ENCODE assay signal across 2 cellular contexts in genomic region chr1:178733972-178734371, GRCh38.
TF ChIP-seq lines count a peak whose summit lies in the region.

No MANE protein-coding gene starts in this region.

TF ChIP-seq in IMR-90, 13 proteins besides CTCF, POLR2A, EP300 and RAD21:
- no peak for TF ChIP-seq CEBPB (IDR thresholded peaks at IDR 0.05; ENCODE audit: low read depth, low read length)
- TF ChIP-seq RCOR1 (IDR thresholded peaks at IDR 0.05; ENCODE audit: insufficient replicate concordance, low read length): no peak
- no peak for TF ChIP-seq FOS (IDR thresholded peaks at IDR 0.05; ENCODE audit: low read depth, low read length)
- TF ChIP-seq RFX5 (IDR thresholded peaks at IDR 0.05; ENCODE audit: low read depth, low read length): no peak

TF ChIP-seq in K562, 482 proteins besides CTCF, POLR2A, EP300 and RAD21:
- TF ChIP-seq RBM34 (IDR thresholded peaks at IDR 0.05; ENCODE audit: borderline replicate concordance, insufficient read depth, low read length): no peak
- TF ChIP-seq MTA3 (IDR thresholded peaks at IDR 0.05; ENCODE audit: borderline replicate concordance): no peak
- no peak for TF ChIP-seq MIER1 (IDR thresholded peaks at IDR 0.05; ENCODE audit: low read depth)
- no peak for TF ChIP-seq HDAC3 (IDR thresholded peaks at IDR 0.05; ENCODE audit: borderline replicate concordance, partially characterized antibody)
- no peak for TF ChIP-seq KAT8 (IDR thresholded peaks at IDR 0.05; ENCODE audit: low read depth)
- TF ChIP-seq EGR1 (conservative IDR thresholded peaks at IDR 0.05): no peak
- no peak for TF ChIP-seq DIDO1 (tag; IDR thresholded peaks at IDR 0.05; ENCODE audit: low read depth)
- no peak for TF ChIP-seq ATF1 (CRISPR knock-in tag; IDR thresholded peaks at IDR 0.05)
- TF ChIP-seq ATF1 (tag; IDR thresholded peaks at IDR 0.05): no peak
- TF ChIP-seq CREB3 (tag; conservative IDR thresholded peaks at IDR 0.05; ENCODE audit: low read depth): no peak
- TF ChIP-seq E2F6 (IDR thresholded peaks at IDR 0.05; ENCODE audit: borderline replicate concordance in 1 of 2, extremely low read depth in 1 of 2, insufficient read depth in 1 of 2, insufficient read length in 1 of 2, low read depth in 1 of 2, low read length in 1 of 2, poor library complexity in 1 of 2, severe bottlenecking in 1 of 2): no peak
TF ChIP-seq in K562: peak in this region for 0.
